9 cellular contexts compared by ENCODE assay signal in the genomic region with DNA sequence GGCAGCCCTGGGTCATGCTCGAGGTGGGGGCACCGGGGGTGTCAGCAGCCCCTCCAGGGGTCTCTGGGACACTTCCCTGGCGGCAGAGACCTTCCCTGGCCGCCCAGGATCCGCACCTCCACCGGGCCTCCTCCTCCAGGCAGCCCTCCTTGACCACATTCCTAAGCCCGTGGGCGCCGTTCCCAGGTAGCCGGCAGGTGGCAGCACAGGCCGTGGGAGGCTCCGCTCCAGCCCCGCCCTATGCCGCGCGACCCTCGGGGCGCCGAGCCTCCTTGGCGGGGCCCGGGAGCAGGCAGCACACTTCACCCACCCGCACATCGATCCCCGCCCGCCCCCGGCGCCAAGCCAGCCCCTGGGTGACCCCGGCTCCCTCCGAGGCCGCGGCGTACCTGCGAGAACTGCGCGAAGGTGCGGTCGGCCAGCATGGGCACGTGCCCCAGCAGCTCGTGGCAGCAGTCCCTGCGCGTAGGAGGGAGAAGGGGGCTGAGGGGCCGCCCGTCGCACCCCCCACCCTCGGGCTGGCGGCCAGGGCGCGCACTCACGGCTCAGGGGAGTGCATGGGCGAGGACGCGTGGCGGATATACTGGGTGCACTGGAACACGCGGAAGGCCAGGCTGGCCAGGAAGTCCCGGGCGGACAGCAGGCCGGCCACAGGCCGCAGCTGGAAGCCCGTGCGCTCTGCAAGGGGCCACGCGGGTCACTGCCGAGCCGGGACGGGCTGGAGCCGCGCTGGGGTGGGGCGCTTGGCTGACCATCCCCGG. TPM values are rescaled to one million over a fixed set of nuclear protein-coding genes. Genes with fewer than 3 reads are reported as not detected.
DNase-seq lines count a peak whose midpoint lies in the region; ATAC-seq and TF ChIP-seq lines count a peak whose summit lies in the region.
"Had no signal": no experiment of that assay in that cellular context is flagged by ENCODE, and none has a peak within 500 bp of the region (broad histone marks: within the 10 kb centered on the region; RNA-seq: fewer than 3 reads in every experiment).

No MANE protein-coding gene starts in this region.

- H3K9me3 ChIP-seq in CD8-positive, alpha-beta memory T cell (ENCODE audit: low read length), result no peaks in the 10 kb centered on the region
- H3K9me3 ChIP-seq in tibial artery, result no peaks in the 10 kb centered on the region

- CTCF ChIA-PET in CD8-positive, alpha-beta memory T cell (lab: Charles Lee), result interaction anchor here (0.6 to 4.8 kb wide), 3 partner anchors 13 to 254 kb away, joined by 3 to 22 read pairs (median 3); no protein-coding TSS in a partner anchor

- no peaks in the 10 kb centered on the region for H3K36me3 ChIP-seq in CD8-positive, alpha-beta memory T cell (ENCODE audit: insufficient read depth, low read length)
- H3K36me3 ChIP-seq in tibial artery, result no peaks in the 10 kb centered on the region

- H3K36me3 Mint-ChIP-seq in CD8-positive, alpha-beta memory T cell, result no peaks in the 10 kb centered on the region
- H3K36me3 Mint-ChIP-seq in activated naive CD8-positive, alpha-beta T cell treated with anti-CD3 and anti-CD28 coated beads for 36 hours, result no peaks in the 10 kb centered on the region
- no peaks in the 10 kb centered on the region for H3K36me3 Mint-ChIP-seq in activated T-helper 2 cell treated with anti-CD3 and anti-CD28 coated beads, Interferon-gamma antibody, Interleukin-2, Interleukin-4, amounts not matched to agents 10 μg/mL and 5 μg/mL and 100 μg/mL, durations not matched to agents 14 hours and 24 hours and 36 hours (ENCODE audit: low read depth)

- TF ChIP-seq CTCF in tibial artery (IDR thresholded peaks at IDR 0.05), result peak in 1 of 2 experiments; percentile 36

- peaks cover 3 to 9% of the 10 kb centered on the region in 2 donors for H3K27me3 Mint-ChIP-seq in CD8-positive, alpha-beta memory T cell
- peaks cover 8% of the 10 kb centered on the region for H3K27me3 Mint-ChIP-seq in activated naive CD8-positive, alpha-beta T cell treated with anti-CD3 and anti-CD28 coated beads for 36 hours
- H3K27me3 Mint-ChIP-seq in activated T-helper 2 cell treated with anti-CD3 and anti-CD28 coated beads, Interferon-gamma antibody, Interleukin-2, Interleukin-4, amounts not matched to agents 10 μg/mL and 5 μg/mL and 100 μg/mL, durations not matched to agents 14 hours and 24 hours and 36 hours (ENCODE audit: low read depth), result no peaks in the 10 kb centered on the region

- POLR2A ChIA-PET in CD8-positive, alpha-beta memory T cell (lab: Charles Lee), result no interaction called here

- H3K27ac ChIP-seq in CD8-positive, alpha-beta memory T cell (ENCODE audit: low read depth, low read length), result no peak overlapping the region
- no peak overlapping the region for H3K27ac ChIP-seq in tibial artery

- intact Hi-C loops in activated T-helper 2 cell treated with anti-CD3 and anti-CD28 coated beads, Interferon-gamma antibody, Interleukin-2, Interleukin-4, amounts not matched to agents 10 μg/mL and 5 μg/mL and 100 μg/mL, durations not matched to agents 14 hours and 24 hours and 36 hours (cut with micrococcal nuclease), result no loop called here
- intact Hi-C loops in tibial artery (cut with DNase I; ENCODE audit: low total_unique reads), result no loop called here

- H3K4me3 ChIP-seq in CD8-positive, alpha-beta memory T cell (ENCODE audit: low read length), result no peak overlapping the region
- no peak overlapping the region for H3K4me3 ChIP-seq in tibial artery

- no peak overlapping the region for H3K4me3 Mint-ChIP-seq in CD8-positive, alpha-beta memory T cell
- no peak overlapping the region for H3K4me3 Mint-ChIP-seq in activated naive CD8-positive, alpha-beta T cell treated with anti-CD3 and anti-CD28 coated beads for 36 hours
- H3K4me3 Mint-ChIP-seq in activated T-helper 2 cell treated with anti-CD3 and anti-CD28 coated beads, Interferon-gamma antibody, Interleukin-2, Interleukin-4, amounts not matched to agents 10 μg/mL and 5 μg/mL and 100 μg/mL, durations not matched to agents 14 hours and 24 hours and 36 hours (ENCODE audit: low read depth), result no peak overlapping the region

- ATAC-seq in GM19324 (IDR thresholded peaks at IDR 0.05; ENCODE audit: low FRiP score, unreplicated experiment), result no peak

- no peaks in the 10 kb centered on the region for H3K27me3 ChIP-seq in CD8-positive, alpha-beta memory T cell (ENCODE audit: insufficient read depth, low read length, poor library complexity, severe bottlenecking)
- peaks cover 0 to 92% of the 10 kb centered on the region in 2 donors for H3K27me3 ChIP-seq in tibial artery

- no peaks in the 10 kb centered on the region for H3K9me3 Mint-ChIP-seq in CD8-positive, alpha-beta memory T cell
- no peaks in the 10 kb centered on the region for H3K9me3 Mint-ChIP-seq in activated naive CD8-positive, alpha-beta T cell treated with anti-CD3 and anti-CD28 coated beads for 36 hours
- H3K9me3 Mint-ChIP-seq in activated T-helper 2 cell treated with anti-CD3 and anti-CD28 coated beads, Interferon-gamma antibody, Interleukin-2, Interleukin-4, amounts not matched to agents 10 μg/mL and 5 μg/mL and 100 μg/mL, durations not matched to agents 14 hours and 24 hours and 36 hours, result no peaks in the 10 kb centered on the region

- peak in 4 of 5 donors; percentile 24 to 41 (median 26) for DNase-seq in CD8-positive, alpha-beta memory T cell
- DNase-seq in NCI-H748 treated with DMSO at 0.1 percent for 48 hours (lab: John Stamatoyannopoulos, UW) (peak; percentile 22), iPS-NIHi7 (ENCODE audit: extremely low spot score) (peak; percentile 79), tibial artery (no peak)
- peak; percentile 62 for DNase-seq in activated naive CD8-positive, alpha-beta T cell treated with anti-CD3 and anti-CD28 coated beads for 36 hours
- peak; percentile 24 for DNase-seq in stimulated activated CD8-positive, alpha-beta memory T cell treated with anti-CD3 and anti-CD28 coated beads, Interleukin-4, amount 100 ng/mL, for 24 hours (ENCODE audit: low read depth)
- no peak for DNase-seq in activated T-helper 2 cell treated with anti-CD3 and anti-CD28 coated beads, Interferon-gamma antibody, Interleukin-2, Interleukin-4, amounts not matched to agents 10 μg/mL and 5 μg/mL and 100 μg/mL, durations not matched to agents 14 hours and 24 hours and 36 hours (ENCODE audit: low spot score)

- no peak overlapping the region for H3K27ac Mint-ChIP-seq in CD8-positive, alpha-beta memory T cell
- no peak overlapping the region for H3K27ac Mint-ChIP-seq in activated naive CD8-positive, alpha-beta T cell treated with anti-CD3 and anti-CD28 coated beads for 36 hours
- no peak overlapping the region for H3K27ac Mint-ChIP-seq in activated T-helper 2 cell treated with anti-CD3 and anti-CD28 coated beads, Interferon-gamma antibody, Interleukin-2, Interleukin-4, amounts not matched to agents 10 μg/mL and 5 μg/mL and 100 μg/mL, durations not matched to agents 14 hours and 24 hours and 36 hours

- H3K4me1 Mint-ChIP-seq in CD8-positive, alpha-beta memory T cell, result no peaks in the 10 kb centered on the region
- no peaks in the 10 kb centered on the region for H3K4me1 Mint-ChIP-seq in activated naive CD8-positive, alpha-beta T cell treated with anti-CD3 and anti-CD28 coated beads for 36 hours
- no peaks in the 10 kb centered on the region for H3K4me1 Mint-ChIP-seq in activated T-helper 2 cell treated with anti-CD3 and anti-CD28 coated beads, Interferon-gamma antibody, Interleukin-2, Interleukin-4, amounts not matched to agents 10 μg/mL and 5 μg/mL and 100 μg/mL, durations not matched to agents 14 hours and 24 hours and 36 hours (ENCODE audit: low read depth)

- no peaks in the 10 kb centered on the region for H3K4me1 ChIP-seq in CD8-positive, alpha-beta memory T cell (ENCODE audit: insufficient read depth, low read length)
- peaks cover 0 to 10% (median 6%) of the 10 kb centered on the region in 4 donors for H3K4me1 ChIP-seq in tibial artery

RNA-seq across cellular contexts. Expression of a gene that starts 5.3 kb away (rescaled TPM):
- not detected for total RNA-seq in CD8-positive, alpha-beta memory T cell
- not detected for polyA plus RNA-seq in CD8-positive, alpha-beta memory T cell
- total RNA-seq in activated naive CD8-positive, alpha-beta T cell treated with anti-CD3 and anti-CD28 coated beads for 36 hours, result not detected
- not detected in 2 replicates for total RNA-seq in activated T-helper 2 cell treated with anti-CD3 and anti-CD28 coated beads, Interferon-gamma antibody, Interleukin-2, Interleukin-4, amounts not matched to agents 10 μg/mL and 5 μg/mL and 100 μg/mL, durations not matched to agents 14 hours and 24 hours and 36 hours
- total RNA-seq: subcutaneous adipose tissue had no signal

RNA-seq across cellular contexts. Expression of a gene that starts 5.3 kb away (rescaled TPM):
- not detected for total RNA-seq in CD8-positive, alpha-beta memory T cell
- not detected for polyA plus RNA-seq in CD8-positive, alpha-beta memory T cell
- not detected for total RNA-seq in activated naive CD8-positive, alpha-beta T cell treated with anti-CD3 and anti-CD28 coated beads for 36 hours
- not detected in 2 replicates for total RNA-seq in activated T-helper 2 cell treated with anti-CD3 and anti-CD28 coated beads, Interferon-gamma antibody, Interleukin-2, Interleukin-4, amounts not matched to agents 10 μg/mL and 5 μg/mL and 100 μg/mL, durations not matched to agents 14 hours and 24 hours and 36 hours
- total RNA-seq: subcutaneous adipose tissue had no signal

RNA-seq across cellular contexts. Expression of a gene that starts 27.1 kb away (rescaled TPM):
- 1 to 10 TPM; 3.3 to 3.5 TPM for total RNA-seq in CD8-positive, alpha-beta memory T cell
- polyA plus RNA-seq in CD8-positive, alpha-beta memory T cell, result not detected
- total RNA-seq in activated naive CD8-positive, alpha-beta T cell treated with anti-CD3 and anti-CD28 coated beads for 36 hours, result under 1 TPM; 0.06 to 0.08 TPM
- total RNA-seq in activated T-helper 2 cell treated with anti-CD3 and anti-CD28 coated beads, Interferon-gamma antibody, Interleukin-2, Interleukin-4, amounts not matched to agents 10 μg/mL and 5 μg/mL and 100 μg/mL, durations not matched to agents 14 hours and 24 hours and 36 hours, result 0.05 and 0.16 TPM in 2 replicates

Comparison
In these comparisons a context has a peak if more than half of its experiments do, and no peak if none do; other contexts are left out.
1. DNase-seq: peak in CD8-positive, alpha-beta memory T cell (4 of 5), NCI-H748 treated with DMSO at 0.1 percent for 48 hours (single experiment), activated naive CD8-positive, alpha-beta T cell treated with anti-CD3 and anti-CD28 coated beads for 36 hours (single experiment), iPS-NIHi7 (single experiment) and stimulated activated CD8-positive, alpha-beta memory T cell treated with anti-CD3 and anti-CD28 coated beads, Interleukin-4, amount 100 ng/mL, for 24 hours (single experiment); none in activated T-helper 2 cell treated with anti-CD3 and anti-CD28 coated beads, Interferon-gamma antibody, Interleukin-2, Interleukin-4, amounts not matched to agents 10 μg/mL and 5 μg/mL and 100 μg/mL, durations not matched to agents 14 hours and 24 hours and 36 hours (single experiment) and tibial artery (0 of 2).